Comparison of ENCODE assay signal across 1 cellular context in the genomic region with DNA sequence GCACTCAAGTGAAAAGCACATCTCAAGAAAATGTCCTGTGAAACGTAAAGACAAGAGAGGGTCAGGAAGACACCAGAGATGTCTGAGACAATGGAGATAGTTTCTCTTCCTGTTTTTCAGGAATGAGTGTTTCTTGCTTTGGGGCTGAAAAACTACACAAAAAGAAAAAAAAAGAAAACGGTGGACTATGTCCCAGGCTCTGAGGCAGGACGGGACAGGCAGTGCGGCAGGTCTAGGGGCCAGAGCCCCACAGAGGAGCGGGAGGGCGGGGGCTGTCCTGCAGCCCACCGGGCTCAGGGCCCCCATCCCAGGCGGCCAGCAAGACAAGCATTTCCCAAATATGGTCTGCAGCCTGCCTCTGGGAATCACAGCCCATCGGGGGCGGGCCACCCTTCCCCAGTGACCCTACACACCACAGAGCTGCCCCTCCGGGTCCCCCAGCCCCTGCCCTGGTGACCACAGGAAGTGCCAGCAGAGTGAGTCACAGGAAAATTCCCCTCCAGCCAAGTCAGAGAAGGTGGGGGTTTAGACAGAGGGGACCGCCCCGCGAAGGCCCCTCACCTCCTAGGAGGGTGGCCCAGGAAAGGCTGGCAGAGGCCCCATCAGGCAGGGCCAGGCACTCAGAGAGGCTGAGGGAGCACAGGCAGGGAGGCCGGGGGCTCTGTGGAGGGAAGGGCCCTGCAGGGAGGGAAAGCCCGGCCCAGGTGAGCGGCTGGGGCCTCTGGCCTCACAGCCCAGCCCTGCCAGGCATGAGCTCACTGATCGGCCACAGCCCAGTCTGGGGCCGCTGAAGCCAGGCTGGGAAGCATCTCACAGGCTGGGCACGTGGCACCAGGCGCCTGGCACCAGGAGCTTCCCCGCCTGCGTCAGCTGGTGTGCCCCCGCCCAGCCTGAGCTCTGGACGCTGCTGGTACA.
TF ChIP-seq lines count a peak whose summit lies in the region.

No MANE protein-coding gene starts in this region.

TF ChIP-seq in H1, 55 proteins besides CTCF, POLR2A, EP300 and RAD21:
- TF ChIP-seq JUN (IDR thresholded peaks at IDR 0.05; ENCODE audit: low read depth, low read length) (peak; percentile 94), USF2 (IDR thresholded peaks at IDR 0.05; ENCODE audit: low read length) (no peak), CTBP2 (IDR thresholded peaks at IDR 0.05; ENCODE audit: borderline replicate concordance, insufficient read depth, insufficient read length, low read length) (no peak), SIX5 (IDR thresholded peaks at IDR 0.05; ENCODE audit: low read depth, low read length) (no peak), NANOG (IDR thresholded peaks at IDR 0.05; ENCODE audit: insufficient read depth, low read depth, low read length, poor library complexity, severe bottlenecking) (no peak), TBP (IDR thresholded peaks at IDR 0.05; ENCODE audit: low read depth, low read length) (0 out of 2 replicates have a peak, but pooled peaks have one; percentile 19), MAX (IDR thresholded peaks at IDR 0.05) (0 out of 2 replicates have a peak, but pooled peaks have one; percentile 19), SP1 (IDR thresholded peaks at IDR 0.05; ENCODE audit: low read depth, low read length) (peak; percentile 51; the same call in 1 of the 2 replicates), TEAD4 (IDR thresholded peaks at IDR 0.05; ENCODE audit: low read depth, low read length) (peak; percentile 61; the same call in 1 of the 2 replicates), SRF (IDR thresholded peaks at IDR 0.05; ENCODE audit: low read depth, low read length) (peak; percentile 93), JUND (IDR thresholded peaks at IDR 0.05; ENCODE audit: low read length) (peak; percentile 96), CEBPB (IDR thresholded peaks at IDR 0.05; ENCODE audit: low read depth, low read length) (no peak), TAF7 (optimal IDR thresholded peaks at IDR 0.05; ENCODE audit: borderline replicate concordance, low read depth, low read length) (peak; percentile 27), PHF8 (conservative IDR thresholded peaks at IDR 0.05; ENCODE audit: low read depth, low read length) (no peak), GABPA (IDR thresholded peaks at IDR 0.05; ENCODE audit: borderline replicate concordance, insufficient read depth, low read length) (0 out of 2 replicates have a peak, but pooled peaks have one; percentile 9), TAF1 (IDR thresholded peaks at IDR 0.05; ENCODE audit: low read depth, low read length) (peak; percentile 43; the same call in 1 of the 2 replicates), CREB1 (IDR thresholded peaks at IDR 0.05) (0 out of 2 replicates have a peak, but pooled peaks have one; percentile 34)
- TF ChIP-seq, protein P1, sequence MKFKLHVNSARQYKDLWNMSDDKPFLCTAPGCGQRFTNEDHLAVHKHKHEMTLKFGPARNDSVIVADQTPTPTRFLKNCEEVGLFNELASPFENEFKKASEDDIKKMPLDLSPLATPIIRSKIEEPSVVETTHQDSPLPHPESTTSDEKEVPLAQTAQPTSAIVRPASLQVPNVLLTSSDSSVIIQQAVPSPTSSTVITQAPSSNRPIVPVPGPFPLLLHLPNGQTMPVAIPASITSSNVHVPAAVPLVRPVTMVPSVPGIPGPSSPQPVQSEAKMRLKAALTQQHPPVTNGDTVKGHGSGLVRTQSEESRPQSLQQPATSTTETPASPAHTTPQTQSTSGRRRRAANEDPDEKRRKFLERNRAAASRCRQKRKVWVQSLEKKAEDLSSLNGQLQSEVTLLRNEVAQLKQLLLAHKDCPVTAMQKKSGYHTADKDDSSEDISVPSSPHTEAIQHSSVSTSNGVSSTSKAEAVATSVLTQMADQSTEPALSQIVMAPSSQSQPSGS (IDR thresholded peaks at IDR 0.05; ENCODE audit: low read length), result no peak
